In the genomic region with DNA sequence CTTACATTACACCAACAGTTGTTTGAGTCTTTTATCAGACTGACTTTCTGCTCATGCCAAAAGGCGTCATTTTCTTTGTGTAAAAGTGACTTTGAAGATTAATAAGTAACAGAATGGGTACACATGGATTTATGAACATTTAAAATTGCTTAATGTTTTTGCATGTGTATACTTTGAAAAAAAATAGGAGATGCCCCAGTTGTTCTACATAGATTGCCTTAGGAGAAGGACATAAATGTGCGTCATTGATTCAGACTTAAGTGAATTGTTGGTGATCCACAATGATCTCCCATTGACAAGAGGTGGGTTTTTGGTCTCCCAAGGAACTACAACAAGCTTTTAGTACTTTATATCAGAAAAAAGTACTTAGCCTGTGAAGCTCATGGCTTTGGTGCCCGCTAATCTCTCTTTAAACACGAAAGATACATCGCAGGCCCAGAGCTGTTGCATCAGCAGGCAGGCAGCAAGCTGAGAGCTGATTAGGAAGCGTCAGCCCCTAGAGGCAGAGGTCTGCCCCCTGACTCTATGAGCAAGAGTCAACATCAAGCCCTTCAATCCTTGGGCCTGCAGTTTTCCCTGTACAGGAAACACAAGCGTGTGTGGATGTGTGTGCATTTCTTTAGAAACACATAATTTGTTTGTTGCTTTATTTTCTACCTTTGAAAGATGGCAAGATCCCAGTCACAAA, we compare ENCODE assay signal across 16 cellular contexts. TPM values are rescaled to one million over a fixed set of nuclear protein-coding genes. Genes with fewer than 3 reads are reported as not detected.
A peak's percentile ranks its signal among the peaks of the same experiment; 100 is the strongest.
DNase-seq lines count a peak whose midpoint lies in the region; ATAC-seq and TF ChIP-seq lines count a peak whose summit lies in the region.
"Had no signal": no experiment of that assay in that cellular context is flagged by ENCODE, and none has a peak within 500 bp of the region (broad histone marks: within the 10 kb centered on the region; RNA-seq: fewer than 3 reads in every experiment).

No MANE protein-coding gene starts in this region.

- peaks cover 0 to 49% of the 10 kb centered on the region in 2 donors for H3K4me1 ChIP-seq in ascending aorta
- peaks cover 10% of the 10 kb centered on the region for H3K4me1 ChIP-seq in iPS-18a (ENCODE audit: control insufficient read depth, low read depth, low read length)
- H3K4me1 ChIP-seq in prostate gland (replicated peaks), result peaks cover 2% of the 10 kb centered on the region

- no peaks in the 10 kb centered on the region for H3K9me3 Mint-ChIP-seq in activated T-helper 1 cell treated with anti-CD3 and anti-CD28 coated beads, Interleukin-12 subunit alpha, Interleukin-12 subunit beta, Interleukin-2, Interleukin-4 antibody, amounts not matched to agents 30 ng/mL and 10 ng/mL and 1 ng/mL, durations not matched to agents 14 hours and 24 hours and 36 hours
- peaks cover 3% of the 10 kb centered on the region for H3K9me3 Mint-ChIP-seq in stimulated activated effector memory CD8-positive, alpha-beta T cell treated with anti-CD3 and anti-CD28 coated beads, Interleukin-12 subunit alpha, Interleukin-12 subunit beta, amount 100 ng/mL, for 72 hours

- peak overlapping the region; percentile 67 to 94 for H3K27ac ChIP-seq in ascending aorta
- H3K27ac ChIP-seq in iPS-18a (ENCODE audit: low read length), result peak overlapping the region; percentile 41
- H3K27ac ChIP-seq in prostate gland, result peak overlapping the region; percentile 24 to 72
- H3K27ac ChIP-seq: Peyer's patch had no signal

- TF ChIP-seq CTCF in ascending aorta (IDR thresholded peaks at IDR 0.05), result no peak
- no peak for TF ChIP-seq CTCF in prostate gland (IDR thresholded peaks at IDR 0.05)

- H3K4me3 Mint-ChIP-seq in activated T-helper 1 cell treated with anti-CD3 and anti-CD28 coated beads, Interleukin-12 subunit alpha, Interleukin-12 subunit beta, Interleukin-2, Interleukin-4 antibody, amounts not matched to agents 30 ng/mL and 10 ng/mL and 1 ng/mL, durations not matched to agents 14 hours and 24 hours and 36 hours, result no peak overlapping the region
- no peak overlapping the region for H3K4me3 Mint-ChIP-seq in stimulated activated effector memory CD8-positive, alpha-beta T cell treated with anti-CD3 and anti-CD28 coated beads, Interleukin-12 subunit alpha, Interleukin-12 subunit beta, amount 100 ng/mL, for 72 hours

- no peak for ATAC-seq in stimulated activated effector memory CD8-positive, alpha-beta T cell treated with anti-CD3 and anti-CD28 coated beads, Interleukin-12 subunit alpha, Interleukin-12 subunit beta, amount 100 ng/mL, for 72 hours

- no peaks in the 10 kb centered on the region for H3K36me3 Mint-ChIP-seq in activated T-helper 1 cell treated with anti-CD3 and anti-CD28 coated beads, Interleukin-12 subunit alpha, Interleukin-12 subunit beta, Interleukin-2, Interleukin-4 antibody, amounts not matched to agents 30 ng/mL and 10 ng/mL and 1 ng/mL, durations not matched to agents 14 hours and 24 hours and 36 hours (ENCODE audit: low read depth)
- H3K36me3 Mint-ChIP-seq in stimulated activated effector memory CD8-positive, alpha-beta T cell treated with anti-CD3 and anti-CD28 coated beads, Interleukin-12 subunit alpha, Interleukin-12 subunit beta, amount 100 ng/mL, for 72 hours, result no peaks in the 10 kb centered on the region

- no peak overlapping the region for H3K4me3 ChIP-seq in ascending aorta
- no peak overlapping the region for H3K4me3 ChIP-seq in iPS-18a (ENCODE audit: low read length)
- no peak overlapping the region for H3K4me3 ChIP-seq in prostate gland
- H3K4me3 ChIP-seq: dorsolateral prefrontal cortex, MG63, Peyer's patch had no signal

- peak overlapping the region; percentile 16 for H3K9ac ChIP-seq in iPS-18a (ENCODE audit: low read length)

- TF ChIP-seq POLR2A in prostate gland (IDR thresholded peaks at IDR 0.05), result no peak

- H3K27me3 ChIP-seq in ascending aorta (no peaks in the 10 kb centered on the region), iPS-18a (ENCODE audit: control insufficient read depth, insufficient read depth, low read length) (no peaks in the 10 kb centered on the region), prostate gland (replicated peaks; ENCODE audit: insufficient read depth) (no peaks in the 10 kb centered on the region)
- H3K27me3 ChIP-seq: MG63, Peyer's patch had no signal

- H3K27me3 Mint-ChIP-seq in activated T-helper 1 cell treated with anti-CD3 and anti-CD28 coated beads, Interleukin-12 subunit alpha, Interleukin-12 subunit beta, Interleukin-2, Interleukin-4 antibody, amounts not matched to agents 30 ng/mL and 10 ng/mL and 1 ng/mL, durations not matched to agents 14 hours and 24 hours and 36 hours (ENCODE audit: insufficient read depth), result peaks cover 15% of the 10 kb centered on the region

- intact Hi-C loops in ascending aorta (cut with DNase I) (no loop called here), prostate gland (cut with DNase I) (no loop called here)
- intact Hi-C loops in activated T-helper 1 cell treated with anti-CD3 and anti-CD28 coated beads, Interleukin-12 subunit alpha, Interleukin-12 subunit beta, Interleukin-2, Interleukin-4 antibody, amounts not matched to agents 30 ng/mL and 10 ng/mL and 1 ng/mL, durations not matched to agents 14 hours and 24 hours and 36 hours (cut with micrococcal nuclease), result no loop called here

- H3K36me3 ChIP-seq in ascending aorta (peaks cover 0 to 3% of the 10 kb centered on the region in 2 donors), iPS-18a (ENCODE audit: control insufficient read depth, low read depth, low read length) (no peaks in the 10 kb centered on the region), prostate gland (no peaks in the 10 kb centered on the region)
- H3K36me3 ChIP-seq: MG63, Peyer's patch had no signal

- no peak overlapping the region for H3K27ac Mint-ChIP-seq in activated T-helper 1 cell treated with anti-CD3 and anti-CD28 coated beads, Interleukin-12 subunit alpha, Interleukin-12 subunit beta, Interleukin-2, Interleukin-4 antibody, amounts not matched to agents 30 ng/mL and 10 ng/mL and 1 ng/mL, durations not matched to agents 14 hours and 24 hours and 36 hours
- no peak overlapping the region for H3K27ac Mint-ChIP-seq in stimulated activated effector memory CD8-positive, alpha-beta T cell treated with anti-CD3 and anti-CD28 coated beads, Interleukin-12 subunit alpha, Interleukin-12 subunit beta, amount 100 ng/mL, for 72 hours

- WGBS in prostate gland, result 55% methylated on average over 7 of the region's 7 CpGs

- H3K4me1 Mint-ChIP-seq in activated T-helper 1 cell treated with anti-CD3 and anti-CD28 coated beads, Interleukin-12 subunit alpha, Interleukin-12 subunit beta, Interleukin-2, Interleukin-4 antibody, amounts not matched to agents 30 ng/mL and 10 ng/mL and 1 ng/mL, durations not matched to agents 14 hours and 24 hours and 36 hours (ENCODE audit: low read depth), result peaks cover 9% of the 10 kb centered on the region
- peaks cover 6% of the 10 kb centered on the region for H3K4me1 Mint-ChIP-seq in stimulated activated effector memory CD8-positive, alpha-beta T cell treated with anti-CD3 and anti-CD28 coated beads, Interleukin-12 subunit alpha, Interleukin-12 subunit beta, amount 100 ng/mL, for 72 hours

- H3K9me3 ChIP-seq in ascending aorta, result no peaks in the 10 kb centered on the region
- H3K9me3 ChIP-seq in iPS-18a (ENCODE audit: control insufficient read depth, low read depth, low read length), result no peaks in the 10 kb centered on the region
- no peaks in the 10 kb centered on the region for H3K9me3 ChIP-seq in prostate gland
- H3K9me3 ChIP-seq: MG63, Peyer's patch had no signal

- DNase-seq in ELF-1 (ENCODE audit: low read depth, low spot score), result peak; percentile 69
- DNase-seq in ascending aorta (ENCODE audit: low spot score in 2 of 2), result no peak
- no peak for DNase-seq in prostate gland (ENCODE audit: low spot score)
- DNase-seq in NCI-H128 (lab: John Stamatoyannopoulos, UW; ENCODE audit: unreplicated experiment), result no peak
- no peak for DNase-seq in activated CD4-positive, alpha-beta T cell treated with anti-CD3 and anti-CD28 coated beads for 48 hours
- DNase-seq in activated T-helper 1 cell treated with anti-CD3 and anti-CD28 coated beads, Interleukin-12 subunit alpha, Interleukin-12 subunit beta, Interleukin-2, Interleukin-4 antibody, amounts not matched to agents 30 ng/mL and 10 ng/mL and 1 ng/mL, durations not matched to agents 14 hours and 24 hours and 36 hours (ENCODE audit: low spot score), result no peak
- DNase-seq in stimulated activated effector memory CD8-positive, alpha-beta T cell treated with anti-CD3 and anti-CD28 coated beads, Interleukin-12 subunit alpha, Interleukin-12 subunit beta, amount 100 ng/mL, for 72 hours (ENCODE audit: low spot score in 2 of 2), result no peak
- DNase-seq: activated gamma-delta T cell; dorsolateral prefrontal cortex; MG63; NCI-H1930; NCI-H526 treated with DMSO at 0.1 percent for 48 hours; Peyer's patch; posterior cingulate gyrus; stimulated activated CD4-positive, alpha-beta T cell treated with anti-CD3 and anti-CD28 coated beads, Interleukin-15, amount 100 ng/mL, for 24 hours had no signal

RNA-seq across cellular contexts. Expression of gene SLC22A3, which starts 45.9 kb away (rescaled TPM):
- 29.6 TPM for total RNA-seq in ascending aorta
- total RNA-seq in prostate gland, result 100 to 1,000 TPM in 1 of 2 donors, 10 to 100 TPM in 1; 50.2 to 118 TPM
- total RNA-seq in activated T-helper 1 cell treated with anti-CD3 and anti-CD28 coated beads, Interleukin-12 subunit alpha, Interleukin-12 subunit beta, Interleukin-2, Interleukin-4 antibody, amounts not matched to agents 30 ng/mL and 10 ng/mL and 1 ng/mL, durations not matched to agents 14 hours and 24 hours and 36 hours, result not detected in 2 replicates

Comparison
In these comparisons a context has a peak if more than half of its experiments do, and no peak if none do; other contexts are left out.
1. RNA of gene SLC22A3, which starts 45.9 kb away (total RNA-seq): 50.2 to 118 TPM in prostate gland and 29.6 TPM in ascending aorta (single experiment); not detected in activated T-helper 1 cell treated with anti-CD3 and anti-CD28 coated beads, Interleukin-12 subunit alpha, Interleukin-12 subunit beta, Interleukin-2, Interleukin-4 antibody, amounts not matched to agents 30 ng/mL and 10 ng/mL and 1 ng/mL, durations not matched to agents 14 hours and 24 hours and 36 hours; every median in the first group is over 10 times any median in the second.
2. Peak in every context shown above with its lines, with median percentiles within 50 percentile points of each other: H3K27ac ChIP-seq.